In genomic region chr1:152451254-152451653, GRCh38 we compare ENCODE assay signal across 18 cellular contexts. TPM values are rescaled to one million over a fixed set of nuclear protein-coding genes. Genes with fewer than 3 reads are reported as not detected.
A peak's percentile ranks its signal among the peaks of the same experiment; 100 is the strongest.
DNase-seq lines count a peak whose midpoint lies in the region; ATAC-seq, FAIRE-seq and TF ChIP-seq lines count a peak whose summit lies in the region.
"Had no signal": no experiment of that assay in that cellular context is flagged by ENCODE, and none has a peak within 500 bp of the region (broad histone marks: within the 10 kb centered on the region; RNA-seq: fewer than 3 reads in every experiment).

No MANE protein-coding gene starts in this region.

- H3K27me3 ChIP-seq in SK-N-SH (ENCODE audit: insufficient read depth): peaks cover 50% of the 10 kb centered on the region

- H3K79me2 ChIP-seq in SK-N-SH (ENCODE audit: insufficient read depth): no peaks in the 10 kb centered on the region

- TF ChIP-seq RAD21 in SK-N-SH (IDR thresholded peaks at IDR 0.05; ENCODE audit: low read length): no peak

- CTCF ChIA-PET in SK-N-SH (lab: Yijun Ruan, JAX): interaction anchor here (1.4 kb wide), 1 partner anchor 8 kb away, joined by 5 read pairs; no protein-coding TSS in a partner anchor

- H3K36me3 ChIP-seq in SK-N-SH (replicated peaks in 1 of 2; ENCODE audit: control insufficient read depth in 1 of 2, insufficient read depth in 2 of 2, low read length in 1 of 2): no peaks in the 10 kb centered on the region
- H3K36me3 ChIP-seq: HAP-1 had no signal

- TF ChIP-seq CTCF in SK-N-SH (IDR thresholded peaks at IDR 0.05) (no peak), LNCaP clone FGC (IDR thresholded peaks at IDR 0.05; ENCODE audit: control insufficient read depth, extremely low read depth, insufficient read depth) (peak; percentile 28; the same call in 1 of the 2 replicates), epithelial cell of esophagus (IDR thresholded peaks at IDR 0.05; ENCODE audit: insufficient read depth, low read depth, low read length, missing control alignments) (peak; percentile 50)

- no peak overlapping the region for H2AFZ ChIP-seq in SK-N-SH (ENCODE audit: low read depth)

- no peaks in the 10 kb centered on the region for H3K9me3 ChIP-seq in SK-N-SH
- H3K9me3 ChIP-seq: HAP-1 had no signal

- no peak overlapping the region for H3K27ac Mint-ChIP-seq in activated naive CD4-positive, alpha-beta T cell treated with anti-CD3 and anti-CD28 coated beads, Interleukin-2, amount 50 U/mL, for 72 hours
- H3K27ac Mint-ChIP-seq: natural killer cell had no signal

- H3K36me3 Mint-ChIP-seq in activated naive CD4-positive, alpha-beta T cell treated with anti-CD3 and anti-CD28 coated beads, Interleukin-2, amount 50 U/mL, for 72 hours: no peaks in the 10 kb centered on the region
- H3K36me3 Mint-ChIP-seq: natural killer cell had no signal

- POLR2A ChIA-PET in SK-N-SH (lab: Yijun Ruan, JAX): no interaction called here

- ATAC-seq in SK-N-SH treated with all-trans-retinoic acid at 6 μM for 48 hours: peak; percentile 44; the same call in 1 of the 3 replicates
- ATAC-seq in activated naive CD4-positive, alpha-beta T cell treated with anti-CD3 and anti-CD28 coated beads, Interleukin-2, amount 50 U/mL, for 72 hours: no peak
- no peak for ATAC-seq in GM19463 (IDR thresholded peaks at IDR 0.05; ENCODE audit: unreplicated experiment)
- ATAC-seq: natural killer cell had no signal

- no peaks in the 10 kb centered on the region for H3K9me2 ChIP-seq in SK-N-SH

- no peak for DNase-seq in SK-N-SH
- DNase-seq in LNCaP clone FGC (ENCODE audit: low read depth): no peak
- DNase-seq in epithelial cell of esophagus (ENCODE audit: low read depth): peak; percentile 32
- peak; percentile 46 for DNase-seq in urothelium cell line (ENCODE audit: low spot score)
- no peak for DNase-seq in activated naive CD4-positive, alpha-beta T cell treated with anti-CD3 and anti-CD28 coated beads, Interleukin-2, amount 50 U/mL, for 72 hours (ENCODE audit: low spot score in 2 of 2)
- DNase-seq in inferior parietal cortex (ENCODE audit: extremely low spot score): no peak
- DNase-seq: activated effector memory CD4-positive, alpha-beta T cell treated with anti-CD3 and anti-CD28 coated beads, Interleukin-2, amount 50 U/mL, for 16 hours; dermis blood vessel endothelial cell; KBM-7; natural killer cell; NCI-H1417 treated with DMSO at 0.1 percent for 48 hours; NCI-H226; OCI-M1; substantia nigra had no signal

- 9% methylated on average over 6 of the region's 6 CpGs for WGBS in SK-N-SH (ENCODE audit: low lambda C conversion rate)

- no peaks in the 10 kb centered on the region for H3F3A ChIP-seq in SK-N-SH (replicated peaks; ENCODE audit: insufficient read depth)

- H4K20me1 ChIP-seq in SK-N-SH (ENCODE audit: insufficient read depth): no peaks in the 10 kb centered on the region

- H3K4me3 ChIP-seq in SK-N-SH (ENCODE audit: low read depth in 2 of 2, low read length in 1 of 2) (no peak overlapping the region), LNCaP clone FGC (ENCODE audit: low read depth, low read length) (no peak overlapping the region), epithelial cell of esophagus (ENCODE audit: low read length) (no peak overlapping the region)
- H3K4me3 ChIP-seq: HAP-1 had no signal

- no peak overlapping the region for H3K27ac ChIP-seq in SK-N-SH (ENCODE audit: low read depth in 2 of 2, low read length in 1 of 2)

- no peak for TF ChIP-seq EP300 in SK-N-SH (IDR thresholded peaks at IDR 0.05; ENCODE audit: borderline replicate concordance in 1 of 2, low read depth in 1 of 2, low read length in 1 of 2)

- H3K4me1 ChIP-seq in SK-N-SH (ENCODE audit: control insufficient read depth in 1 of 2, insufficient read depth in 2 of 2, low read depth in 1 of 2, low read length in 1 of 2): no peaks in the 10 kb centered on the region
- H3K4me1 ChIP-seq: HAP-1 had no signal

- no peak overlapping the region for H3K4me2 ChIP-seq in SK-N-SH

- FAIRE-seq in urothelium cell line (lab: Jason Lieb, UNC): no peak

- no peak overlapping the region for H3K9ac ChIP-seq in SK-N-SH

- no peaks in the 10 kb centered on the region for H3K9me3 Mint-ChIP-seq in activated naive CD4-positive, alpha-beta T cell treated with anti-CD3 and anti-CD28 coated beads, Interleukin-2, amount 50 U/mL, for 72 hours
- H3K9me3 Mint-ChIP-seq: natural killer cell had no signal

TF ChIP-seq in SK-N-SH treated with all-trans-retinoic acid at 6 μM for 48 hours, 23 proteins besides CTCF, POLR2A, EP300 and RAD21 (continues in another document):
- TF ChIP-seq TCF4 (CRISPR knock-in tag; IDR thresholded peaks at IDR 0.05; ENCODE audit: borderline replicate concordance) (no peak), ZNF70 (CRISPR knock-in tag; IDR thresholded peaks at IDR 0.05) (no peak), ESRRG (CRISPR knock-in tag; IDR thresholded peaks at IDR 0.05) (no peak), TOX (CRISPR knock-in tag; IDR thresholded peaks at IDR 0.05; ENCODE audit: borderline replicate concordance) (no peak), ZFP30 (CRISPR knock-in tag; IDR thresholded peaks at IDR 0.05) (no peak), GLIS3 (CRISPR knock-in tag; IDR thresholded peaks at IDR 0.05) (no peak), SNAI2 (CRISPR knock-in tag; IDR thresholded peaks at IDR 0.05) (no peak), RARB (CRISPR knock-in tag; IDR thresholded peaks at IDR 0.05) (no peak), CSDC2 (CRISPR knock-in tag; IDR thresholded peaks at IDR 0.05) (no peak), ISL1 (CRISPR knock-in tag; IDR thresholded peaks at IDR 0.05) (no peak), ARNTL (CRISPR knock-in tag; IDR thresholded peaks at IDR 0.05; ENCODE audit: borderline replicate concordance, low read depth) (no peak)

TF ChIP-seq in SK-N-SH, 30 proteins besides CTCF, POLR2A, EP300 and RAD21:
- TF ChIP-seq FOXJ3 (CRISPR knock-in tag; IDR thresholded peaks at IDR 0.05): no peak
- TF ChIP-seq RXRA (IDR thresholded peaks at IDR 0.05; ENCODE audit: borderline replicate concordance, low read depth): no peak
- no peak for TF ChIP-seq SMC3 (IDR thresholded peaks at IDR 0.05; ENCODE audit: low read depth, low read length)
- TF ChIP-seq MEF2A (IDR thresholded peaks at IDR 0.05; ENCODE audit: borderline replicate concordance, low read depth): no peak
- TF ChIP-seq RFX5 (IDR thresholded peaks at IDR 0.05; ENCODE audit: low read length): no peak
- TF ChIP-seq CHD2 (IDR thresholded peaks at IDR 0.05; ENCODE audit: low read length, partially characterized antibody): no peak
- no peak for TF ChIP-seq RCOR1 (IDR thresholded peaks at IDR 0.05; ENCODE audit: low read length)

RNA-seq across cellular contexts. Expression of gene CRNN, which starts 37.2 kb away (rescaled TPM):
- not detected in 2 replicates for polyA plus RNA-seq in SK-N-SH (2012; rRNA removed)
- not detected in 2 replicates for polyA plus RNA-seq in SK-N-SH (2012; cell fraction: cytosol; rRNA removed)
- polyA plus RNA-seq in SK-N-SH (2012; cell fraction: nucleus; rRNA removed): not detected in 2 replicates
- total RNA-seq in activated naive CD4-positive, alpha-beta T cell treated with anti-CD3 and anti-CD28 coated beads, Interleukin-2, amount 50 U/mL, for 72 hours: not detected
- total RNA-seq: activated CD8-positive, alpha-beta memory T cell treated with anti-CD3 and anti-CD28 coated beads for 36 hours; dermis blood vessel endothelial cell; natural killer cell had no signal

RNA-seq across cellular contexts. Expression of gene LCE5A, which starts 59.3 kb away (rescaled TPM):
- not detected in 2 replicates for polyA plus RNA-seq in SK-N-SH (2012; rRNA removed)
- not detected in 2 replicates for polyA plus RNA-seq in SK-N-SH (2012; cell fraction: cytosol; rRNA removed)
- not detected in 2 replicates for polyA plus RNA-seq in SK-N-SH (2012; cell fraction: nucleus; rRNA removed)
- total RNA-seq in activated naive CD4-positive, alpha-beta T cell treated with anti-CD3 and anti-CD28 coated beads, Interleukin-2, amount 50 U/mL, for 72 hours: not detected
- total RNA-seq: activated CD8-positive, alpha-beta memory T cell treated with anti-CD3 and anti-CD28 coated beads for 36 hours; dermis blood vessel endothelial cell; natural killer cell had no signal

Comparison
In these comparisons a context has a peak if more than half of its experiments do, and no peak if none do; other contexts are left out.
1. DNase-seq: peak in epithelial cell of esophagus (single experiment) and urothelium cell line (single experiment); none in SK-N-SH (single experiment), LNCaP clone FGC (single experiment), activated naive CD4-positive, alpha-beta T cell treated with anti-CD3 and anti-CD28 coated beads, Interleukin-2, amount 50 U/mL, for 72 hours (0 of 2) and inferior parietal cortex (single experiment).